ENCODE assay signal across 8 cellular contexts in genomic region chr15:59691194-59691805, GRCh38. TPM values are rescaled to one million over a fixed set of nuclear protein-coding genes. Genes with fewer than 3 reads are reported as not detected.
DNase-seq lines count a peak whose midpoint lies in the region; ATAC-seq, FAIRE-seq and TF ChIP-seq lines count a peak whose summit lies in the region.

No MANE protein-coding gene starts in this region.

- H3K9me3 Mint-ChIP-seq in glutamatergic neuron (ENCODE audit: unreplicated experiment): peaks cover 12% of the 10 kb centered on the region

- DNase-seq in AG10803 (ENCODE audit: low read depth) (peak; percentile 54), GM18507 (ENCODE audit: extremely low spot score, insufficient read length, low read depth) (no peak), NOMO-1 treated with DMSO at 0.1 percent for 48 hours (lab: John Stamatoyannopoulos, UW; ENCODE audit: unreplicated experiment) (peak; percentile 65), glutamatergic neuron (peak; percentile 30), DMS153 (lab: John Stamatoyannopoulos, UW) (no peak)
- peak; percentile 44 for DNase-seq in activated naive CD4-positive, alpha-beta T cell treated with anti-CD3 and anti-CD28 coated beads, Interleukin-2, amount 50 U/mL, for 16 hours
- peak; percentile 19 to 37 for DNase-seq in stimulated activated CD4-positive, alpha-beta T cell treated with anti-CD3 and anti-CD28 coated beads, Interleukin-2, amount 100 ng/mL, for 48 hours

- no peak overlapping the region for H3K27ac Mint-ChIP-seq in glutamatergic neuron (ENCODE audit: unreplicated experiment)

- no peak overlapping the region for H3K4me3 Mint-ChIP-seq in glutamatergic neuron (ENCODE audit: unreplicated experiment)

- TF ChIP-seq CTCF in AG10803 (conservative IDR thresholded peaks at IDR 0.05; ENCODE audit: low read length) (peak; percentile 82), glutamatergic neuron (IDR thresholded peaks at IDR 0.05; ENCODE audit: partially characterized antibody, unreplicated experiment) (peak; percentile 69)

- FAIRE-seq in GM18507 (lab: Jason Lieb, UNC): peak; percentile 54

- H3K4me3 ChIP-seq in AG10803 (ENCODE audit: low read length): no peak overlapping the region

- ATAC-seq in HG03139 (IDR thresholded peaks at IDR 0.05; ENCODE audit: unreplicated experiment): no peak

- H3K4me1 Mint-ChIP-seq in glutamatergic neuron (ENCODE audit: low read depth, unreplicated experiment): peaks cover 14% of the 10 kb centered on the region

- no peaks in the 10 kb centered on the region for H3K36me3 Mint-ChIP-seq in glutamatergic neuron (ENCODE audit: unreplicated experiment)

- no peaks in the 10 kb centered on the region for H3K27me3 Mint-ChIP-seq in glutamatergic neuron (ENCODE audit: unreplicated experiment)

RNA-seq across cellular contexts. Expression of gene BNIP2, which starts 2.2 kb away (rescaled TPM):
- total RNA-seq in glutamatergic neuron (ENCODE audit: unreplicated experiment): 70.2 TPM

RNA-seq across cellular contexts. Expression of gene GTF2A2, which starts 34.0 kb away (rescaled TPM):
- 105 TPM for total RNA-seq in glutamatergic neuron (ENCODE audit: unreplicated experiment)

Comparison
In these comparisons a context has a peak if more than half of its experiments do, and no peak if none do; other contexts are left out.
1. DNase-seq: peak in AG10803 (single experiment), NOMO-1 treated with DMSO at 0.1 percent for 48 hours (single experiment), activated naive CD4-positive, alpha-beta T cell treated with anti-CD3 and anti-CD28 coated beads, Interleukin-2, amount 50 U/mL, for 16 hours (single experiment), glutamatergic neuron (single experiment) and stimulated activated CD4-positive, alpha-beta T cell treated with anti-CD3 and anti-CD28 coated beads, Interleukin-2, amount 100 ng/mL, for 48 hours (2 of 2); none in GM18507 (single experiment) and DMS153 (single experiment).